ENCODE assay signal across 8 cellular contexts in the genomic region with DNA sequence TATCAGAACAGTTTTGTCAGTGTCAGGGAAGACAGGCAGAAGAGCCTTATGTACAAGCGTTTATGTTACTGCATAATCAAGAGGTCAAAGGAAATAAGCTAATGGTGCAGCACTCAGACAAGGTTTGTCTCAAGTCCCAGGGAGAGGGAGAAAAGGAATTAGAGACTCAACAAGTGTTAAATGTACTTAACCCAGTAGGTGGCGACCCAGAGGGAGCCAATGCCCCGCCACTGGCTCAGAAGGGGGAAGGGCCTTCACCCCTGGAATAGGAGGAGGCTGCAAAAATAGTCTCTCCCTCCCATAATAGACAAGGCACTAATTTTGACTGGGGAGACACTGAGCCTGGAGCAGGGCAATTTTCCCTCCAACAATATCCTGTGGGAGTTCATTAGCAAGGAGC. TPM values are rescaled to one million over a fixed set of nuclear protein-coding genes. Genes with fewer than 3 reads are reported as not detected.
DNase-seq lines count a peak whose midpoint lies in the region; ATAC-seq and TF ChIP-seq lines count a peak whose summit lies in the region.

No MANE protein-coding gene starts in this region.

- H3K4me3 Mint-ChIP-seq in Caco-2 (ENCODE audit: unreplicated experiment), result no peak overlapping the region
- no peak overlapping the region for H3K4me3 Mint-ChIP-seq in activated T-helper 2 cell treated with anti-CD3 and anti-CD28 coated beads, Interferon-gamma antibody, Interleukin-2, Interleukin-4, amounts not matched to agents 10 μg/mL and 5 μg/mL and 100 μg/mL, durations not matched to agents 14 hours and 24 hours and 36 hours (ENCODE audit: low read depth)

- CTCF ChIA-PET in Caco-2 (lab: Charles Lee) (no interaction called here), OCI-LY7 (lab: Charles Lee; ENCODE audit: unreplicated experiment) (no interaction called here)

- no peaks in the 10 kb centered on the region for H3K9me3 ChIP-seq in Caco-2
- no peaks in the 10 kb centered on the region for H3K9me3 ChIP-seq in OCI-LY7 (ENCODE audit: low read length)

- no peaks in the 10 kb centered on the region for H3K9me2 ChIP-seq in OCI-LY7 (ENCODE audit: insufficient read depth, low read length)

- no peak overlapping the region for H3K27ac ChIP-seq in OCI-LY7 (ENCODE audit: low read depth, low read length, poor library complexity, severe bottlenecking)

- no peak overlapping the region for H3K4me2 ChIP-seq in OCI-LY7 (ENCODE audit: low read length)

- no peaks in the 10 kb centered on the region for H3K36me3 Mint-ChIP-seq in Caco-2 (ENCODE audit: insufficient read depth, unreplicated experiment)
- H3K36me3 Mint-ChIP-seq in activated T-helper 2 cell treated with anti-CD3 and anti-CD28 coated beads, Interferon-gamma antibody, Interleukin-2, Interleukin-4, amounts not matched to agents 10 μg/mL and 5 μg/mL and 100 μg/mL, durations not matched to agents 14 hours and 24 hours and 36 hours (ENCODE audit: low read depth), result no peaks in the 10 kb centered on the region

- BruUV-seq in Caco-2 (replicated peaks; lab: Mats Ljungman, UMichigan), result no TSS peak
- no TSS peak for BruUV-seq in OCI-LY7 (replicated peaks; lab: Mats Ljungman, UMichigan)

- H3K27me3 ChIP-seq in Caco-2 (replicated peaks; ENCODE audit: control insufficient read depth, insufficient read depth, low read length) (no peaks in the 10 kb centered on the region), H7 (ENCODE audit: control insufficient read depth, insufficient read depth, low read length) (peaks cover 2% of the 10 kb centered on the region; the same call in 1 of the 2 replicates)

- H3K27ac Mint-ChIP-seq in Caco-2 (ENCODE audit: unreplicated experiment), result no peak overlapping the region
- no peak overlapping the region for H3K27ac Mint-ChIP-seq in activated T-helper 2 cell treated with anti-CD3 and anti-CD28 coated beads, Interferon-gamma antibody, Interleukin-2, Interleukin-4, amounts not matched to agents 10 μg/mL and 5 μg/mL and 100 μg/mL, durations not matched to agents 14 hours and 24 hours and 36 hours

- intact Hi-C loops in Caco-2 (cut with micrococcal nuclease; ENCODE audit: unreplicated experiment) (no loop called here), OCI-LY7 (cut with micrococcal nuclease; ENCODE audit: unreplicated experiment) (loop anchor here (10.0 kb wide), 2 partner anchors 129 to 159 kb away; no protein-coding TSS in a partner anchor)
- intact Hi-C loops in activated T-helper 2 cell treated with anti-CD3 and anti-CD28 coated beads, Interferon-gamma antibody, Interleukin-2, Interleukin-4, amounts not matched to agents 10 μg/mL and 5 μg/mL and 100 μg/mL, durations not matched to agents 14 hours and 24 hours and 36 hours (cut with micrococcal nuclease), result no loop called here

- H3K4me3 ChIP-seq in Caco-2 (ENCODE audit: low read depth, low read length), result no peak overlapping the region
- H3K4me3 ChIP-seq in H7 (ENCODE audit: insufficient read depth, low read depth, low read length), result no peak overlapping the region
- H3K4me3 ChIP-seq in OCI-LY7 (ENCODE audit: low read depth, low read length, poor library complexity, severe bottlenecking), result no peak overlapping the region

- H3K36me3 ChIP-seq in Caco-2 (ENCODE audit: control insufficient read depth, insufficient read depth, low read length), result no peaks in the 10 kb centered on the region
- no peaks in the 10 kb centered on the region for H3K36me3 ChIP-seq in H7 (replicated peaks; ENCODE audit: control insufficient read depth, insufficient read depth, low read length)
- H3K36me3 ChIP-seq in OCI-LY7 (ENCODE audit: insufficient read depth, low read length), result no peaks in the 10 kb centered on the region

- ATAC-seq in HG02981 (IDR thresholded peaks at IDR 0.05; ENCODE audit: unreplicated experiment), result no peak

- H3K4me1 ChIP-seq in Caco-2 (no peaks in the 10 kb centered on the region), OCI-LY7 (ENCODE audit: insufficient read depth, low read length, poor library complexity, severe bottlenecking) (no peaks in the 10 kb centered on the region)

- POLR2A ChIA-PET in Caco-2 (lab: Charles Lee), result no interaction called here
- POLR2A ChIA-PET in OCI-LY7 (lab: Charles Lee), result interaction anchor here (2.3 kb wide), 1 partner anchor 13 kb away, joined by 13 read pairs; a partner anchor contains a TSS

- DNase-seq in Caco-2 (no peak), H7 (peak; percentile 68), OCI-LY7 (ENCODE audit: low spot score) (peak; percentile 31), iPS-NIHi7 (ENCODE audit: extremely low spot score) (peak; percentile 72), GM19240 (ENCODE audit: insufficient read length, low spot score) (no peak), NCI-H510A (lab: John Stamatoyannopoulos, UW) (no peak)
- DNase-seq in activated T-helper 2 cell treated with anti-CD3 and anti-CD28 coated beads, Interferon-gamma antibody, Interleukin-2, Interleukin-4, amounts not matched to agents 10 μg/mL and 5 μg/mL and 100 μg/mL, durations not matched to agents 14 hours and 24 hours and 36 hours (ENCODE audit: low spot score), result no peak

- peak; percentile 15 to 28 for TF ChIP-seq CTCF in Caco-2 (IDR thresholded peaks at IDR 0.05; ENCODE audit: insufficient read depth in 1 of 2, low read depth in 1 of 2, low read length in 1 of 2, severe bottlenecking in 1 of 2, unreplicated experiment in 1 of 2)
- peak; percentile 66 for TF ChIP-seq CTCF in OCI-LY7 (conservative IDR thresholded peaks at IDR 0.05; ENCODE audit: low read length)

- H3K27me3 Mint-ChIP-seq in Caco-2 (ENCODE audit: insufficient read depth, unreplicated experiment), result no peaks in the 10 kb centered on the region
- H3K27me3 Mint-ChIP-seq in activated T-helper 2 cell treated with anti-CD3 and anti-CD28 coated beads, Interferon-gamma antibody, Interleukin-2, Interleukin-4, amounts not matched to agents 10 μg/mL and 5 μg/mL and 100 μg/mL, durations not matched to agents 14 hours and 24 hours and 36 hours (ENCODE audit: low read depth), result peaks cover 18% of the 10 kb centered on the region

- H2AFZ ChIP-seq in OCI-LY7 (ENCODE audit: low read length), result no peak overlapping the region

- no peaks in the 10 kb centered on the region for H3K9me3 Mint-ChIP-seq in Caco-2 (ENCODE audit: unreplicated experiment)
- no peaks in the 10 kb centered on the region for H3K9me3 Mint-ChIP-seq in activated T-helper 2 cell treated with anti-CD3 and anti-CD28 coated beads, Interferon-gamma antibody, Interleukin-2, Interleukin-4, amounts not matched to agents 10 μg/mL and 5 μg/mL and 100 μg/mL, durations not matched to agents 14 hours and 24 hours and 36 hours

- no peaks in the 10 kb centered on the region for H4K20me1 ChIP-seq in OCI-LY7 (ENCODE audit: insufficient read depth, low read length)

- no peaks in the 10 kb centered on the region for H3K79me2 ChIP-seq in OCI-LY7 (ENCODE audit: insufficient read depth, low read depth, low read length)

- H3K4me1 Mint-ChIP-seq in Caco-2 (ENCODE audit: low read depth, unreplicated experiment), result peaks cover 8% of the 10 kb centered on the region
- no peaks in the 10 kb centered on the region for H3K4me1 Mint-ChIP-seq in activated T-helper 2 cell treated with anti-CD3 and anti-CD28 coated beads, Interferon-gamma antibody, Interleukin-2, Interleukin-4, amounts not matched to agents 10 μg/mL and 5 μg/mL and 100 μg/mL, durations not matched to agents 14 hours and 24 hours and 36 hours (ENCODE audit: low read depth)

RNA-seq across cellular contexts. Expression of a gene that starts 14.1 kb away (rescaled TPM):
- total RNA-seq in Caco-2 (2022) (60.1 and 66.1 TPM in 2 replicates), OCI-LY7 (2022) (118 and 128 TPM in 2 replicates)
- 53.6 and 63.0 TPM in 2 replicates for total RNA-seq in H7 (2014; rRNA removed; shearing (Covaris generic))
- total RNA-seq in OCI-LY7 (2014; rRNA removed; shearing (Covaris generic)), result 57.4 and 62.0 TPM in 2 replicates
- total RNA-seq in activated T-helper 2 cell treated with anti-CD3 and anti-CD28 coated beads, Interferon-gamma antibody, Interleukin-2, Interleukin-4, amounts not matched to agents 10 μg/mL and 5 μg/mL and 100 μg/mL, durations not matched to agents 14 hours and 24 hours and 36 hours, result 36.9 TPM in 2 replicates

Comparison
In these comparisons a context has a peak if more than half of its experiments do, and no peak if none do; other contexts are left out.
1. DNase-seq: peak in H7 (single experiment), OCI-LY7 (single experiment) and iPS-NIHi7 (single experiment); none in Caco-2 (0 of 2), GM19240 (single experiment), activated T-helper 2 cell treated with anti-CD3 and anti-CD28 coated beads, Interferon-gamma antibody, Interleukin-2, Interleukin-4, amounts not matched to agents 10 μg/mL and 5 μg/mL and 100 μg/mL, durations not matched to agents 14 hours and 24 hours and 36 hours (single experiment) and NCI-H510A (single experiment).